ENCODE assay signal across 1 cellular context in the genomic region with DNA sequence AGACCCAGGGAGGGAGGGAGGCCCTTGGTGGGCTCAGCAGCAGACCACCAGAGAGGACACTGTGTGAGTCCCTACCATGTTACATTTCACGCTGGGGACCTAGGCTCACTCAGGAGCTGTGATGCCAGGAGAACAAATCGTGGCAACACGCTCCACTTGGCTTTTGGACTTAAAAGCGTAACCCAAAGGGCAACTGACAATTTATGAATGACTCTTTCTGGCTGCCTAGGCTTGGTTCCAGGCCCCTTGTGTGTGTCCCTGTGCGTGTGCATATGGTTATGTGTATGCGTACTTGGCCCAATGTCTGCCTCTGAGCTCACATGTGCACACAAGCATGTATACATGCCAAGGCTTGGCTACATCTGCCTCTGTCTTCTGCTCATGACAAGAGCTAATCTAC.
TF ChIP-seq lines count a peak whose summit lies in the region.

No MANE protein-coding gene starts in this region.

TF ChIP-seq in H1, 55 proteins besides CTCF, POLR2A, EP300 and RAD21 (continued from another document):
- TF ChIP-seq, protein P1, sequence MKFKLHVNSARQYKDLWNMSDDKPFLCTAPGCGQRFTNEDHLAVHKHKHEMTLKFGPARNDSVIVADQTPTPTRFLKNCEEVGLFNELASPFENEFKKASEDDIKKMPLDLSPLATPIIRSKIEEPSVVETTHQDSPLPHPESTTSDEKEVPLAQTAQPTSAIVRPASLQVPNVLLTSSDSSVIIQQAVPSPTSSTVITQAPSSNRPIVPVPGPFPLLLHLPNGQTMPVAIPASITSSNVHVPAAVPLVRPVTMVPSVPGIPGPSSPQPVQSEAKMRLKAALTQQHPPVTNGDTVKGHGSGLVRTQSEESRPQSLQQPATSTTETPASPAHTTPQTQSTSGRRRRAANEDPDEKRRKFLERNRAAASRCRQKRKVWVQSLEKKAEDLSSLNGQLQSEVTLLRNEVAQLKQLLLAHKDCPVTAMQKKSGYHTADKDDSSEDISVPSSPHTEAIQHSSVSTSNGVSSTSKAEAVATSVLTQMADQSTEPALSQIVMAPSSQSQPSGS (IDR thresholded peaks at IDR 0.05; ENCODE audit: low read length), result no peak
- TF ChIP-seq POLR2AphosphoS5 (IDR thresholded peaks at IDR 0.05; ENCODE audit: low read depth, low read length) (no peak), JUN (IDR thresholded peaks at IDR 0.05; ENCODE audit: low read depth, low read length) (no peak), SIRT6 (IDR thresholded peaks at IDR 0.05; ENCODE audit: low read length) (no peak), SP4 (IDR thresholded peaks at IDR 0.05; ENCODE audit: low read length) (no peak), ZNF274 (IDR thresholded peaks at IDR 0.05; ENCODE audit: borderline replicate concordance, extremely low read depth, low read length) (no peak), CBX8 (IDR thresholded peaks at IDR 0.05; ENCODE audit: borderline replicate concordance, low read depth, low read length) (no peak), EGR1 (IDR thresholded peaks at IDR 0.05; ENCODE audit: borderline replicate concordance, low read depth, low read length) (no peak), TBP (IDR thresholded peaks at IDR 0.05; ENCODE audit: low read depth, low read length) (no peak)
